Comparison of ENCODE assay signal across 25 cellular contexts in the genomic region with DNA sequence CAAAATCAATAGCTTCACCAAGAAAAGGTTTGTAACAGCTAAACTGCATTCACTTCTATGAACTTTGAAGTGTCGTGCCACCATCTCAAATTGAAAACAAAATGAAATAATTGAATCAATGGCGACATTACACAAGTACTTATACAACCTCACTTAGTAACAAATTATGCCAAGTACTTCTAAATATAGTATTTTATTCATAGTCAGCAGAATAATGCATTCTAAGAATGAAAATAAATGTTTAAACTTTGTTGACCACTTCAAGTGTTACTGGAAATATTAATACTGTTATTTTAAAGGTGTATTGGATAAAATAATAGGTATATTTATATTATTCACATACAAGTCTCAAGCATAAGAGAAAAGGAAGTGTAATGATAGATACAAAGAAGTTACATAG.
A peak's percentile ranks its signal among the peaks of the same experiment; 100 is the strongest.
DNase-seq lines count a peak whose midpoint lies in the region; ATAC-seq, FAIRE-seq and TF ChIP-seq lines count a peak whose summit lies in the region.
"Had no signal": no experiment of that assay in that cellular context is flagged by ENCODE, and none has a peak within 500 bp of the region (broad histone marks: within the 10 kb centered on the region; RNA-seq: fewer than 3 reads in every experiment).

No MANE protein-coding gene starts in this region.

- intact Hi-C loops in HepG2 (cut with micrococcal nuclease; ENCODE audit: unreplicated experiment): no loop called here
- intact Hi-C loops in right lobe of liver (cut with DNase I): no loop called here
- intact Hi-C loops in K562 (cut with micrococcal nuclease): no loop called here
- intact Hi-C loops in ascending aorta (cut with DNase I): no loop called here
- intact Hi-C loops in left colon (cut with DNase I, micrococcal nuclease): no loop called here

- TF ChIP-seq RAD21 in HepG2 (CRISPR knock-in tag; IDR thresholded peaks at IDR 0.05) (no peak), K562 (CRISPR knock-in tag; conservative IDR thresholded peaks at IDR 0.05 in 1 of 2, IDR thresholded peaks at IDR 0.05 in 1 of 2) (no peak)

- H3K4me3 ChIP-seq in HepG2 (replicated peaks in 1 of 3; ENCODE audit: insufficient read depth in 1 of 3, low read depth in 2 of 3, low read length in 3 of 3) (no peak overlapping the region), right lobe of liver (no peak overlapping the region), K562 (no peak overlapping the region), ascending aorta (no peak overlapping the region)
- H3K4me3 ChIP-seq: BLaER1 had no signal

- H3K9me1 ChIP-seq in K562 (ENCODE audit: control insufficient read depth, insufficient read depth, low read length): no peaks in the 10 kb centered on the region

- H3K9me3 ChIP-seq in HepG2 (ENCODE audit: low read length) (peaks cover 35% of the 10 kb centered on the region), right lobe of liver (no peaks in the 10 kb centered on the region), K562 (replicated peaks; ENCODE audit: control insufficient read depth, insufficient read depth, low read depth, low read length) (no peaks in the 10 kb centered on the region), ascending aorta (peaks cover 0 to 5% of the 10 kb centered on the region in 2 donors)
- H3K9me3 ChIP-seq: BE2C, BLaER1 had no signal

- WGBS in HepG2 (ENCODE audit: low lambda C conversion rate): 6% methylated on average over 2 of the region's 2 CpGs
- WGBS in right lobe of liver (ENCODE audit: insufficient coverage, low coverage, low lambda C conversion rate, missing lambda C conversion rate): 31% methylated on average over 2 of the region's 2 CpGs
- WGBS in K562 (ENCODE audit: insufficient coverage, low coverage, missing lambda C conversion rate): 11% methylated on average over 2 of the region's 2 CpGs

- no peaks in the 10 kb centered on the region for H3K4me1 ChIP-seq in HepG2 (ENCODE audit: insufficient read depth, low read length)
- H3K4me1 ChIP-seq in right lobe of liver: no peaks in the 10 kb centered on the region
- H3K4me1 ChIP-seq in K562 (replicated peaks in 1 of 2; ENCODE audit: control insufficient read depth in 2 of 2, insufficient read depth in 2 of 2, low read length in 2 of 2): no peaks in the 10 kb centered on the region
- H3K4me1 ChIP-seq in ascending aorta: no peaks in the 10 kb centered on the region
- H3K4me1 ChIP-seq: BE2C, BLaER1 had no signal

- H3K9ac ChIP-seq in HepG2 (ENCODE audit: insufficient read depth, low read depth, low read length) (no peak overlapping the region), K562 (ENCODE audit: insufficient read depth in 1 of 2, low read depth in 2 of 2, low read length in 2 of 2) (no peak overlapping the region)
- H3K9ac ChIP-seq: BLaER1 had no signal

- TF ChIP-seq POLR2A in HepG2 (IDR thresholded peaks at IDR 0.05; ENCODE audit: insufficient read depth in 1 of 2, low read depth in 2 of 2, low read length in 2 of 2) (no peak), right lobe of liver (IDR thresholded peaks at IDR 0.05) (no peak), K562 (conservative IDR thresholded peaks at IDR 0.05) (no peak)

- no peak for FAIRE-seq in HepG2 (lab: Jason Lieb, UNC)
- no peak for FAIRE-seq in K562 (lab: Jason Lieb, UNC)
- FAIRE-seq in frontal cortex (lab: Jason Lieb, UNC): peak; percentile 3
- FAIRE-seq: G401.6, GM12891, GM19239 had no signal

- H3K27ac ChIP-seq in HepG2 (ENCODE audit: extremely low read length, insufficient read depth, low read length) (no peak overlapping the region), right lobe of liver (no peak overlapping the region), K562 (ENCODE audit: extremely low read depth, low read depth, low read length) (no peak overlapping the region), ascending aorta (no peak overlapping the region)
- H3K27ac ChIP-seq: 22Rv1, BLaER1 had no signal

- H3K27me3 ChIP-seq in HepG2 (ENCODE audit: control insufficient read depth in 1 of 2, insufficient read depth in 2 of 2, low read length in 2 of 2) (no peaks in the 10 kb centered on the region; a peak in 1 of 5 replicates), right lobe of liver (no peaks in the 10 kb centered on the region), K562 (ENCODE audit: control insufficient read depth in 2 of 2, insufficient read depth in 2 of 2, low read length in 2 of 2) (no peaks in the 10 kb centered on the region), ascending aorta (no peaks in the 10 kb centered on the region)
- H3K27me3 ChIP-seq: BE2C, BLaER1 had no signal

- H3K4me2 ChIP-seq in HepG2 (ENCODE audit: low read depth, low read length): no peak overlapping the region
- H3K4me2 ChIP-seq in K562 (ENCODE audit: insufficient read depth, low read length): no peak overlapping the region
- H3K4me2 ChIP-seq: BLaER1 had no signal

- DNase-seq in HepG2 (ENCODE audit: low spot score) (no peak), right lobe of liver (no peak), K562 (ENCODE audit: extremely low read depth in 1 of 4, low spot score in 3 of 4) (no peak), frontal cortex (ENCODE audit: low spot score in 2 of 2) (no peak), ascending aorta (ENCODE audit: low spot score in 2 of 2) (no peak), left colon (no peak)
- DNase-seq: ACHN; BE2C; C1 segment of cervical spinal cord; CD4-positive, alpha-beta memory T cell; CD4-positive, CD25-positive, alpha-beta regulatory T cell; CD8-positive, alpha-beta memory T cell; COR-L47; DMS 273 treated with DMSO at 0.1 percent for 48 hours; DMS153; DMS53; DMS79; DND-41; EL; GF-D8 had no signal

- BruUV-seq in HepG2 (replicated peaks; lab: Mats Ljungman, UMichigan) (no TSS peak), K562 (replicated peaks; lab: Mats Ljungman, UMichigan) (no TSS peak)

- H2AFZ ChIP-seq in HepG2 (ENCODE audit: low read length) (no peak overlapping the region), K562 (ENCODE audit: low read depth, low read length) (no peak overlapping the region)

- POLR2A ChIA-PET in HepG2 (lab: Yijun Ruan, JAX): no interaction called here
- POLR2A ChIA-PET in K562 (lab: Yijun Ruan, JAX): no interaction called here

- H3K79me2 ChIP-seq in HepG2 (ENCODE audit: insufficient read depth, low read length): no peaks in the 10 kb centered on the region
- no peaks in the 10 kb centered on the region for H3K79me2 ChIP-seq in K562 (ENCODE audit: control insufficient read depth, insufficient read depth, low read length)

- H4K20me1 ChIP-seq in HepG2 (ENCODE audit: insufficient read depth, low read length) (no peaks in the 10 kb centered on the region), K562 (replicated peaks; ENCODE audit: control insufficient read depth, insufficient read depth, low read length) (no peaks in the 10 kb centered on the region)
- H4K20me1 ChIP-seq: BLaER1 had no signal

- H3K36me3 ChIP-seq in HepG2 (replicated peaks in 1 of 2; ENCODE audit: control insufficient read depth in 1 of 2, insufficient read depth in 2 of 2, low read length in 2 of 2) (no peaks in the 10 kb centered on the region), right lobe of liver (no peaks in the 10 kb centered on the region), K562 (ENCODE audit: control insufficient read depth, insufficient read depth, low read length) (no peaks in the 10 kb centered on the region), ascending aorta (no peaks in the 10 kb centered on the region)
- H3K36me3 ChIP-seq: BE2C, BLaER1 had no signal

- TF ChIP-seq CTCF in HepG2 (CRISPR knock-in tag; IDR thresholded peaks at IDR 0.05) (no peak), right lobe of liver (IDR thresholded peaks at IDR 0.05) (no peak), K562 (IDR thresholded peaks at IDR 0.05 in 2 of 3, conservative IDR thresholded peaks at IDR 0.05 in 1 of 3; ENCODE audit: insufficient read depth in 2 of 3, low read depth in 1 of 3, low read length in 3 of 3) (no peak), ascending aorta (IDR thresholded peaks at IDR 0.05) (no peak)

- in situ Hi-C loops in HepG2 (cut with HindIII; ENCODE audit: extremely low pct_ligation_motif_present, low pct_unique_long_range_greater_than_20kb) (no loop called here), K562 (cut with MboI) (no loop called here)

- CTCF ChIA-PET in HepG2 (lab: Yijun Ruan, JAX; ENCODE audit: low intra/inter-chr PET ratio, low total read pairs): no interaction called here
- CTCF ChIA-PET in K562 (lab: Yijun Ruan, JAX; ENCODE audit: low intra/inter-chr PET ratio): no interaction called here

- TF ChIP-seq EP300 in HepG2 (IDR thresholded peaks at IDR 0.05; ENCODE audit: low read depth in 2 of 2, low read length in 2 of 2) (no peak), HepG2 (CRISPR knock-in tag; IDR thresholded peaks at IDR 0.05; ENCODE audit: borderline replicate concordance) (no peak), K562 (IDR thresholded peaks at IDR 0.05; ENCODE audit: low read length) (no peak)

- ATAC-seq in HepG2 (no peak), right lobe of liver (no peak), K562 (no peak), left colon (no peak)

TF ChIP-seq in K562, 482 proteins besides CTCF, POLR2A, EP300 and RAD21:
- TF ChIP-seq MAFK (IDR thresholded peaks at IDR 0.05; ENCODE audit: low read length) (peak; percentile 59), FOXK2 (conservative IDR thresholded peaks at IDR 0.05 in 1 of 2, IDR thresholded peaks at IDR 0.05 in 1 of 2; ENCODE audit: low read depth in 2 of 2) (no peak), MAFG (tag; conservative IDR thresholded peaks at IDR 0.05) (peak; percentile 62), ZNF316 (IDR thresholded peaks at IDR 0.05) (peak; percentile 87), C11orf30 (IDR thresholded peaks at IDR 0.05; ENCODE audit: low read depth) (peak; percentile 66), MAFF (IDR thresholded peaks at IDR 0.05; ENCODE audit: low read length) (peak; percentile 43; the same call in 1 of the 2 replicates), MYC (IDR thresholded peaks at IDR 0.05; ENCODE audit: low read depth, low read length) (no peak), MYC (CRISPR knock-in tag; IDR thresholded peaks at IDR 0.05; ENCODE audit: borderline replicate concordance, low read depth) (no peak)
TF ChIP-seq in K562: peak in this region for 5.
